Comparison of ENCODE assay signal across 1 cellular context in the genomic region with DNA sequence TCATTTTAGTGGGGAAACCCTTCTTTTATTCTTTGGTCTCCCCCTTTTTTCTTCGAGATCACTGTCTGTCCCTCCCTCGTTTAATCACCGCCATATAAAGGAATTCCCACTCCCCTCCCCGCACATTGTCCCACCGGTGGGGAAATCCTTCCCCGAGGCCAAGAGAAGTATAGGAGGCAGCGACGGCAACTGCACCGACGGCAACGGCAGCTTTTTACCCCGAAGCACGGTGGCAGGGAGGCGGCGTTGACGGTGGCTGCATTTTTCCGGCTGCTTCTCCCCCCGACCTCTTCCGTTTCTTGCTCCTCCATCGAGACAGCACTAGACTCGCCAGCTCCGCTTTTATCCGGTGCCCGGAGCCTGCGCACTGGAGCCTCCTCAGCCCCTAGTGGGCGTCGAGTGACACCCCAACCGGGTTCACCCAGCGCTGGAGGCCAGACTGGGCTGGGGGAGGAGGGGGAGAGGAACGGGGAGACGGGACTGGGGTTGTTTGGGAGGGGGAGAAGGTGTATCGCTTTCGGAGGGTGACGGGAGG.
TF ChIP-seq lines count a peak whose summit lies in the region.

No MANE protein-coding gene starts in this region.

TF ChIP-seq in K562, 482 proteins besides CTCF, POLR2A, EP300 and RAD21 (continued from another document):
- TF ChIP-seq, protein P1, sequence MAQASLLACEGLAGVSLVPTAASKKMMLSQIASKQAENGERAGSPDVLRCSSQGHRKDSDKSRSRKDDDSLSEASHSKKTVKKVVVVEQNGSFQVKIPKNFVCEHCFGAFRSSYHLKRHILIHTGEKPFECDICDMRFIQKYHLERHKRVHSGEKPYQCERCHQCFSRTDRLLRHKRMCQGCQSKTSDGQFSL (CRISPR knock-in tag; IDR thresholded peaks at IDR 0.05): peak; percentile 67
- TF ChIP-seq, protein P1 (tag; IDR thresholded peaks at IDR 0.05): peak in 1 of 2 experiments; percentile 19; a peak in 2 of 4 replicates
- TF ChIP-seq MAZ (CRISPR knock-in tag; conservative IDR thresholded peaks at IDR 0.05 in 1 of 2, IDR thresholded peaks at IDR 0.05 in 1 of 2) (no peak; a peak in 1 of 4 replicates), ZNF780A (CRISPR knock-in tag; IDR thresholded peaks at IDR 0.05) (no peak), ZNF274 (IDR thresholded peaks at IDR 0.05; ENCODE audit: borderline replicate concordance, low read depth, low read length) (no peak), DMBX1 (CRISPR knock-in tag; IDR thresholded peaks at IDR 0.05; ENCODE audit: borderline replicate concordance) (peak; percentile 28), RFX5 (IDR thresholded peaks at IDR 0.05; ENCODE audit: low read depth, low read length) (no peak), TCF7 (IDR thresholded peaks at IDR 0.05; ENCODE audit: borderline replicate concordance) (peak; percentile 35; the same call in 1 of the 2 replicates), OTX1 (CRISPR knock-in tag; IDR thresholded peaks at IDR 0.05) (peak; percentile 94; the same call in 1 of the 2 replicates), HNRNPH1 (optimal IDR thresholded peaks at IDR 0.05; ENCODE audit: low read depth, low read length) (no peak), CEBPG (CRISPR knock-in tag; IDR thresholded peaks at IDR 0.05) (no peak; the same call in 1 of the 2 replicates), CEBPG (tag; conservative IDR thresholded peaks at IDR 0.05 in 1 of 2, IDR thresholded peaks at IDR 0.05 in 1 of 2) (no peak), ZBTB1 (CRISPR knock-in tag; IDR thresholded peaks at IDR 0.05; ENCODE audit: borderline replicate concordance, low read depth) (no peak), HDGF (IDR thresholded peaks at IDR 0.05) (no peak; the same call in none of the 2 replicates), NUFIP1 (IDR thresholded peaks at IDR 0.05; ENCODE audit: partially characterized antibody) (no peak), TAF7 (tag; IDR thresholded peaks at IDR 0.05) (peak; percentile 94), SRF (CRISPR knock-in tag; IDR thresholded peaks at IDR 0.05) (no peak; a peak in 2 of 4 replicates), NRF1 (conservative IDR thresholded peaks at IDR 0.05 in 1 of 2, IDR thresholded peaks at IDR 0.05 in 1 of 2) (peak; percentile 97 to 98), TEAD2 (tag; IDR thresholded peaks at IDR 0.05) (no peak), ZC3H8 (IDR thresholded peaks at IDR 0.05) (0 out of 2 replicates have a peak, but pooled peaks have one; percentile 13), CCNT2 (IDR thresholded peaks at IDR 0.05; ENCODE audit: borderline replicate concordance, extremely low read depth, insufficient read length, low read depth, low read length) (no peak), SMC3 (conservative IDR thresholded peaks at IDR 0.05; ENCODE audit: insufficient read depth, low read depth, low read length) (no peak), ILF3 (IDR thresholded peaks at IDR 0.05; ENCODE audit: borderline replicate concordance) (no peak), BHLHE40 (IDR thresholded peaks at IDR 0.05; ENCODE audit: low read length) (no peak), SMAD2 (IDR thresholded peaks at IDR 0.05; ENCODE audit: low read depth, low read length) (no peak), PTBP1 (IDR thresholded peaks at IDR 0.05; ENCODE audit: low read depth, low read length) (no peak), EWSR1 (IDR thresholded peaks at IDR 0.05; ENCODE audit: borderline replicate concordance, low read depth, partially characterized antibody) (no peak), SMARCA4 (IDR thresholded peaks at IDR 0.05) (peak; percentile 56; the same call in 1 of the 2 replicates), KLF10 (CRISPR knock-in tag; IDR thresholded peaks at IDR 0.05) (no peak), HCFC1 (IDR thresholded peaks at IDR 0.05; ENCODE audit: low read depth, low read length) (peak; percentile 65), NEUROD1 (IDR thresholded peaks at IDR 0.05; ENCODE audit: borderline replicate concordance, low read depth, low read length, partially characterized antibody) (peak; percentile 58), ZNF174 (CRISPR knock-in tag; IDR thresholded peaks at IDR 0.05) (no peak), ARHGAP35 (IDR thresholded peaks at IDR 0.05; ENCODE audit: partially characterized antibody) (peak; percentile 52), ZNF134 (CRISPR knock-in tag; conservative IDR thresholded peaks at IDR 0.05) (no peak), FOXA1 (IDR thresholded peaks at IDR 0.05; ENCODE audit: borderline replicate concordance) (no peak), ZBTB7A (IDR thresholded peaks at IDR 0.05; ENCODE audit: borderline replicate concordance, control insufficient read depth, low read depth, low read length) (0 out of 2 replicates have a peak, but pooled peaks have one; percentile 1)
- TF ChIP-seq, protein P2, sequence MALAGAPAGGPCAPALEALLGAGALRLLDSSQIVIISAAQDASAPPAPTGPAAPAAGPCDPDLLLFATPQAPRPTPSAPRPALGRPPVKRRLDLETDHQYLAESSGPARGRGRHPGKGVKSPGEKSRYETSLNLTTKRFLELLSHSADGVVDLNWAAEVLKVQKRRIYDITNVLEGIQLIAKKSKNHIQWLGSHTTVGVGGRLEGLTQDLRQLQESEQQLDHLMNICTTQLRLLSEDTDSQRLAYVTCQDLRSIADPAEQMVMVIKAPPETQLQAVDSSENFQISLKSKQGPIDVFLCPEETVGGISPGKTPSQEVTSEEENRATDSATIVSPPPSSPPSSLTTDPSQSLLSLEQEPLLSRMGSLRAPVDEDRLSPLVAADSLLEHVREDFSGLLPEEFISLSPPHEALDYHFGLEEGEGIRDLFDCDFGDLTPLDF (CRISPR knock-in tag; IDR thresholded peaks at IDR 0.05): peak; percentile 12
- TF ChIP-seq, protein P3, sequence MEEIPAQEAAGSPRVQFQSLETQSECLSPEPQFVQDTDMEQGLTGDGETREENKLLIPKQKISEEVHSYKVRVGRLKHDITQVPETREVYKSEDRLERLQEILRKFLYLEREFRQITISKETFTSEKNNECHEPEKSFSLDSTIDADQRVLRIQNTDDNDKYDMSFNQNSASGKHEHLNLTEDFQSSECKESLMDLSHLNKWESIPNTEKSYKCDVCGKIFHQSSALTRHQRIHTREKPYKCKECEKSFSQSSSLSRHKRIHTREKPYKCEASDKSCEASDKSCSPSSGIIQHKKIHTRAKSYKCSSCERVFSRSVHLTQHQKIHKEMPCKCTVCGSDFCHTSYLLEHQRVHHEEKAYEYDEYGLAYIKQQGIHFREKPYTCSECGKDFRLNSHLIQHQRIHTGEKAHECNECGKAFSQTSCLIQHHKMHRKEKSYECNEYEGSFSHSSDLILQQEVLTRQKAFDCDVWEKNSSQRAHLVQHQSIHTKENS (CRISPR knock-in tag; IDR thresholded peaks at IDR 0.05): peak; percentile 16; the same call in 1 of the 2 replicates
- TF ChIP-seq, protein P4, sequence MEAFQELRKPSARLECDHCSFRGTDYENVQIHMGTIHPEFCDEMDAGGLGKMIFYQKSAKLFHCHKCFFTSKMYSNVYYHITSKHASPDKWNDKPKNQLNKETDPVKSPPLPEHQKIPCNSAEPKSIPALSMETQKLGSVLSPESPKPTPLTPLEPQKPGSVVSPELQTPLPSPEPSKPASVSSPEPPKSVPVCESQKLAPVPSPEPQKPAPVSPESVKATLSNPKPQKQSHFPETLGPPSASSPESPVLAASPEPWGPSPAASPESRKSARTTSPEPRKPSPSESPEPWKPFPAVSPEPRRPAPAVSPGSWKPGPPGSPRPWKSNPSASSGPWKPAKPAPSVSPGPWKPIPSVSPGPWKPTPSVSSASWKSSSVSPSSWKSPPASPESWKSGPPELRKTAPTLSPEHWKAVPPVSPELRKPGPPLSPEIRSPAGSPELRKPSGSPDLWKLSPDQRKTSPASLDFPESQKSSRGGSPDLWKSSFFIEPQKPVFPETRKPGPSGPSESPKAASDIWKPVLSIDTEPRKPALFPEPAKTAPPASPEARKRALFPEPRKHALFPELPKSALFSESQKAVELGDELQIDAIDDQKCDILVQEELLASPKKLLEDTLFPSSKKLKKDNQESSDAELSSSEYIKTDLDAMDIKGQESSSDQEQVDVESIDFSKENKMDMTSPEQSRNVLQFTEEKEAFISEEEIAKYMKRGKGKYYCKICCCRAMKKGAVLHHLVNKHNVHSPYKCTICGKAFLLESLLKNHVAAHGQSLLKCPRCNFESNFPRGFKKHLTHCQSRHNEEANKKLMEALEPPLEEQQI (IDR thresholded peaks at IDR 0.05): no peak
- TF ChIP-seq, protein P5, sequence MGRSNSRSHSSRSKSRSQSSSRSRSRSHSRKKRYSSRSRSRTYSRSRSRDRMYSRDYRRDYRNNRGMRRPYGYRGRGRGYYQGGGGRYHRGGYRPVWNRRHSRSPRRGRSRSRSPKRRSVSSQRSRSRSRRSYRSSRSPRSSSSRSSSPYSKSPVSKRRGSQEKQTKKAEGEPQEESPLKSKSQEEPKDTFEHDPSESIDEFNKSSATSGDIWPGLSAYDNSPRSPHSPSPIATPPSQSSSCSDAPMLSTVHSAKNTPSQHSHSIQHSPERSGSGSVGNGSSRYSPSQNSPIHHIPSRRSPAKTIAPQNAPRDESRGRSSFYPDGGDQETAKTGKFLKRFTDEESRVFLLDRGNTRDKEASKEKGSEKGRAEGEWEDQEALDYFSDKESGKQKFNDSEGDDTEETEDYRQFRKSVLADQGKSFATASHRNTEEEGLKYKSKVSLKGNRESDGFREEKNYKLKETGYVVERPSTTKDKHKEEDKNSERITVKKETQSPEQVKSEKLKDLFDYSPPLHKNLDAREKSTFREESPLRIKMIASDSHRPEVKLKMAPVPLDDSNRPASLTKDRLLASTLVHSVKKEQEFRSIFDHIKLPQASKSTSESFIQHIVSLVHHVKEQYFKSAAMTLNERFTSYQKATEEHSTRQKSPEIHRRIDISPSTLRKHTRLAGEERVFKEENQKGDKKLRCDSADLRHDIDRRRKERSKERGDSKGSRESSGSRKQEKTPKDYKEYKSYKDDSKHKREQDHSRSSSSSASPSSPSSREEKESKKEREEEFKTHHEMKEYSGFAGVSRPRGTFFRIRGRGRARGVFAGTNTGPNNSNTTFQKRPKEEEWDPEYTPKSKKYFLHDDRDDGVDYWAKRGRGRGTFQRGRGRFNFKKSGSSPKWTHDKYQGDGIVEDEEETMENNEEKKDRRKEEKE (IDR thresholded peaks at IDR 0.05; ENCODE audit: borderline replicate concordance in 1 of 2, control insufficient read depth in 1 of 2, low read depth in 2 of 2, low read length in 1 of 2): peak in 1 of 2 experiments; percentile 82; a peak in 2 of 4 replicates
- TF ChIP-seq, protein P6, sequence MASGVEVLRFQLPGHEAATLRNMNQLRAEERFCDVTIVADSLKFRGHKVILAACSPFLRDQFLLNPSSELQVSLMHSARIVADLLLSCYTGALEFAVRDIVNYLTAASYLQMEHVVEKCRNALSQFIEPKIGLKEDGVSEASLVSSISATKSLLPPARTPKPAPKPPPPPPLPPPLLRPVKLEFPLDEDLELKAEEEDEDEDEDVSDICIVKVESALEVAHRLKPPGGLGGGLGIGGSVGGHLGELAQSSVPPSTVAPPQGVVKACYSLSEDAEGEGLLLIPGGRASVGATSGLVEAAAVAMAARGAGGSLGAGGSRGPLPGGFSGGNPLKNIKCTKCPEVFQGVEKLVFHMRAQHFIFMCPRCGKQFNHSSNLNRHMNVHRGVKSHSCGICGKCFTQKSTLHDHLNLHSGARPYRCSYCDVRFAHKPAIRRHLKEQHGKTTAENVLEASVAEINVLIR (CRISPR knock-in tag; IDR thresholded peaks at IDR 0.05): no peak
- TF ChIP-seq, protein P7, sequence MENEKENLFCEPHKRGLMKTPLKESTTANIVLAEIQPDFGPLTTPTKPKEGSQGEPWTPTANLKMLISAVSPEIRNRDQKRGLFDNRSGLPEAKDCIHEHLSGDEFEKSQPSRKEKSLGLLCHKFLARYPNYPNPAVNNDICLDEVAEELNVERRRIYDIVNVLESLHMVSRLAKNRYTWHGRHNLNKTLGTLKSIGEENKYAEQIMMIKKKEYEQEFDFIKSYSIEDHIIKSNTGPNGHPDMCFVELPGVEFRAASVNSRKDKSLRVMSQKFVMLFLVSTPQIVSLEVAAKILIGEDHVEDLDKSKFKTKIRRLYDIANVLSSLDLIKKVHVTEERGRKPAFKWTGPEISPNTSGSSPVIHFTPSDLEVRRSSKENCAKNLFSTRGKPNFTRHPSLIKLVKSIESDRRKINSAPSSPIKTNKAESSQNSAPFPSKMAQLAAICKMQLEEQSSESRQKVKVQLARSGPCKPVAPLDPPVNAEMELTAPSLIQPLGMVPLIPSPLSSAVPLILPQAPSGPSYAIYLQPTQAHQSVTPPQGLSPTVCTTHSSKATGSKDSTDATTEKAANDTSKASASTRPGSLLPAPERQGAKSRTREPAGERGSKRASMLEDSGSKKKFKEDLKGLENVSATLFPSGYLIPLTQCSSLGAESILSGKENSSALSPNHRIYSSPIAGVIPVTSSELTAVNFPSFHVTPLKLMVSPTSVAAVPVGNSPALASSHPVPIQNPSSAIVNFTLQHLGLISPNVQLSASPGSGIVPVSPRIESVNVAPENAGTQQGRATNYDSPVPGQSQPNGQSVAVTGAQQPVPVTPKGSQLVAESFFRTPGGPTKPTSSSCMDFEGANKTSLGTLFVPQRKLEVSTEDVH (IDR thresholded peaks at IDR 0.05; ENCODE audit: low read depth, partially characterized antibody): no peak
- TF ChIP-seq, protein P8, sequence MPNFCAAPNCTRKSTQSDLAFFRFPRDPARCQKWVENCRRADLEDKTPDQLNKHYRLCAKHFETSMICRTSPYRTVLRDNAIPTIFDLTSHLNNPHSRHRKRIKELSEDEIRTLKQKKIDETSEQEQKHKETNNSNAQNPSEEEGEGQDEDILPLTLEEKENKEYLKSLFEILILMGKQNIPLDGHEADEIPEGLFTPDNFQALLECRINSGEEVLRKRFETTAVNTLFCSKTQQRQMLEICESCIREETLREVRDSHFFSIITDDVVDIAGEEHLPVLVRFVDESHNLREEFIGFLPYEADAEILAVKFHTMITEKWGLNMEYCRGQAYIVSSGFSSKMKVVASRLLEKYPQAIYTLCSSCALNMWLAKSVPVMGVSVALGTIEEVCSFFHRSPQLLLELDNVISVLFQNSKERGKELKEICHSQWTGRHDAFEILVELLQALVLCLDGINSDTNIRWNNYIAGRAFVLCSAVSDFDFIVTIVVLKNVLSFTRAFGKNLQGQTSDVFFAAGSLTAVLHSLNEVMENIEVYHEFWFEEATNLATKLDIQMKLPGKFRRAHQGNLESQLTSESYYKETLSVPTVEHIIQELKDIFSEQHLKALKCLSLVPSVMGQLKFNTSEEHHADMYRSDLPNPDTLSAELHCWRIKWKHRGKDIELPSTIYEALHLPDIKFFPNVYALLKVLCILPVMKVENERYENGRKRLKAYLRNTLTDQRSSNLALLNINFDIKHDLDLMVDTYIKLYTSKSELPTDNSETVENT (CRISPR knock-in tag; IDR thresholded peaks at IDR 0.05): peak; percentile 85
- TF ChIP-seq, protein P9, sequence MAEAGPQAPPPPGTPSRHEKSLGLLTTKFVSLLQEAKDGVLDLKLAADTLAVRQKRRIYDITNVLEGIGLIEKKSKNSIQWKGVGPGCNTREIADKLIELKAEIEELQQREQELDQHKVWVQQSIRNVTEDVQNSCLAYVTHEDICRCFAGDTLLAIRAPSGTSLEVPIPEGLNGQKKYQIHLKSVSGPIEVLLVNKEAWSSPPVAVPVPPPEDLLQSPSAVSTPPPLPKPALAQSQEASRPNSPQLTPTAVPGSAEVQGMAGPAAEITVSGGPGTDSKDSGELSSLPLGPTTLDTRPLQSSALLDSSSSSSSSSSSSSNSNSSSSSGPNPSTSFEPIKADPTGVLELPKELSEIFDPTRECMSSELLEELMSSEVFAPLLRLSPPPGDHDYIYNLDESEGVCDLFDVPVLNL (CRISPR knock-in tag; IDR thresholded peaks at IDR 0.05; ENCODE audit: low read depth): no peak; the same call in 1 of the 2 replicates
